ENCODE assay signal across 24 cellular contexts in genomic region chr6:157001716-157002115, GRCh38.
"Had no signal": no experiment of that assay in that cellular context is flagged by ENCODE, and none has a peak within 500 bp of the region (broad histone marks: within the 10 kb centered on the region; RNA-seq: fewer than 3 reads in every experiment).

No MANE protein-coding gene starts in this region.

- H3K9me3 ChIP-seq: MG63 had no signal

- H3K27me3 Mint-ChIP-seq: IgD-negative memory B cell had no signal

- H3K4me2 ChIP-seq: KMS-11 had no signal

- H3K9ac ChIP-seq: KMS-11 had no signal

- H3K4me3 ChIP-seq: K562, MG63 had no signal

- H3K9me3 Mint-ChIP-seq: IgD-negative memory B cell had no signal

- DNase-seq: MG63, NCI-H1092, NCI-H1105 treated with DMSO at 0.1 percent for 48 hours, NCI-H1417 treated with DMSO at 0.1 percent for 48 hours, NCI-H146, NCI-H187, NCI-H2029, NCI-H2081 treated with DMSO at 0.1 percent for 48 hours, NCI-H2171, NCI-H226, NCI-H446, NCI-H510A, NCI-H524 treated with DMSO at 0.1 percent for 48 hours, NCI-H69, NCI-H774, PC-3, SHP77 had no signal

- ATAC-seq: K562, Panc1, PC-3, SK-N-SH treated with all-trans-retinoic acid at 6 μM for 48 hours had no signal

- FAIRE-seq: K562 had no signal

- H3K27ac ChIP-seq: HL-60, KMS-11, RWPE1 had no signal

- H3K4me3 Mint-ChIP-seq: IgD-negative memory B cell had no signal

- H3K36me3 ChIP-seq: MG63 had no signal

- H3K27me3 ChIP-seq: MG63 had no signal
